ENCODE assay signal across 8 cellular contexts in genomic region chr12:56117778-56118687, GRCh38. TPM values are rescaled to one million over a fixed set of nuclear protein-coding genes. Genes with fewer than 3 reads are reported as not detected.
A peak's percentile ranks its signal among the peaks of the same experiment; 100 is the strongest.
DNase-seq lines count a peak whose midpoint lies in the region; ATAC-seq, FAIRE-seq and TF ChIP-seq lines count a peak whose summit lies in the region.

TSS of gene ZC3H10 (plus strand) at chr12:56118266. CDS start at chr12:56120563, 2,297 bp downstream.

- CTCF ChIA-PET in HepG2 (lab: Yijun Ruan, JAX; ENCODE audit: low intra/inter-chr PET ratio, low total read pairs): interaction anchor here (3.2 kb wide), 1 partner anchor 72 kb away, joined by 49 read pairs; the partner anchor contains the start of gene SMARCC2

- peaks cover 51% of the 10 kb centered on the region for H3K4me1 ChIP-seq in HepG2 (ENCODE audit: insufficient read depth, low read length)

- WGBS in HepG2 (ENCODE audit: low lambda C conversion rate): 5% methylated on average over 23 of the region's 61 CpGs

- H3K9me3 ChIP-seq in HepG2 (ENCODE audit: low read length): no peaks in the 10 kb centered on the region

- H3K36me3 ChIP-seq in HepG2 (replicated peaks in 1 of 2; ENCODE audit: control insufficient read depth in 1 of 2, insufficient read depth in 2 of 2, low read length in 2 of 2): peaks cover 1 to 11% of the 10 kb centered on the region in 2 experiments; a peak in 2 of 5 replicates

- TF ChIP-seq RAD21 in HepG2 (CRISPR knock-in tag; IDR thresholded peaks at IDR 0.05): peak; percentile 58

- peak within 1 kb of the TSS; percentile 96 for H3K27ac ChIP-seq in C4-2B
- H3K27ac ChIP-seq in HepG2 (ENCODE audit: extremely low read length, insufficient read depth, low read length): peak within 1 kb of the TSS; percentile 93

- intact Hi-C loops in HepG2 (cut with micrococcal nuclease; ENCODE audit: unreplicated experiment): loop anchor here (1.0 to 5.0 kb wide), 6 partner anchors 35 to 349 kb away; partner anchors contain the start of genes CS, MYL6B and SPRYD4

- H3K4me3 ChIP-seq in HepG2 (replicated peaks in 1 of 3; ENCODE audit: insufficient read depth in 1 of 3, low read depth in 2 of 3, low read length in 3 of 3): peak within 1 kb of the TSS; percentile 69 to 86 (median 74)

- no peaks in the 10 kb centered on the region for H4K20me1 ChIP-seq in HepG2 (ENCODE audit: insufficient read depth, low read length)

- peak within 1 kb of the TSS; percentile 99 for H3K9ac ChIP-seq in HepG2 (ENCODE audit: insufficient read depth, low read depth, low read length)

- BruUV-seq in HepG2 (replicated peaks; lab: Mats Ljungman, UMichigan): no TSS peak

- H2AFZ ChIP-seq in HepG2 (ENCODE audit: low read length): no peak within 1 kb of the TSS

- in situ Hi-C loops in HepG2 (cut with HindIII; ENCODE audit: extremely low pct_ligation_motif_present, low pct_unique_long_range_greater_than_20kb): no loop called here

- H3K27me3 ChIP-seq in HepG2 (ENCODE audit: control insufficient read depth in 1 of 2, insufficient read depth in 2 of 2, low read length in 2 of 2): no peaks in the 10 kb centered on the region; a peak in 1 of 5 replicates

- TF ChIP-seq POLR2A in HepG2 (IDR thresholded peaks at IDR 0.05; ENCODE audit: insufficient read depth in 1 of 2, low read depth in 2 of 2, low read length in 2 of 2): peak; percentile 99

- H3K79me2 ChIP-seq in HepG2 (ENCODE audit: insufficient read depth, low read length): peaks cover 15% of the 10 kb centered on the region

- peak within 1 kb of the TSS; percentile 98 for H3K4me2 ChIP-seq in HepG2 (ENCODE audit: low read depth, low read length)

- peak; percentile 63 for TF ChIP-seq CTCF in C4-2B (conservative IDR thresholded peaks at IDR 0.05)
- TF ChIP-seq CTCF in HepG2 (CRISPR knock-in tag; IDR thresholded peaks at IDR 0.05): peak; percentile 91

- FAIRE-seq in HepG2 (lab: Jason Lieb, UNC): peak; percentile 97

- ATAC-seq in GM19328 (IDR thresholded peaks at IDR 0.05; ENCODE audit: unreplicated experiment) (peak; percentile 78), HG03520 (IDR thresholded peaks at IDR 0.05; ENCODE audit: unreplicated experiment) (peak; percentile 74), HepG2 (peak; percentile 84)

- DNase-seq in NCI-H526 treated with DMSO at 0.1 percent for 48 hours (lab: John Stamatoyannopoulos, UW): peak; percentile 98
- peak; percentile 95 for DNase-seq in activated CD4-positive, alpha-beta T cell treated with anti-CD3 and anti-CD28 coated beads, Interleukin-2, amount 50 U/mL, for 1 hour
- peak; percentile 100 for DNase-seq in dermis blood vessel endothelial cell
- DNase-seq in HepG2 (ENCODE audit: low spot score): peak; percentile 98
- peak; percentile 94 for DNase-seq in stimulated activated CD4-positive, alpha-beta T cell treated with anti-CD3 and anti-CD28 coated beads, Interleukin-4, amount 100 ng/mL, for 1 hour

- TF ChIP-seq EP300 in HepG2 (IDR thresholded peaks at IDR 0.05; ENCODE audit: low read depth in 2 of 2, low read length in 2 of 2) (peak in 1 of 2 experiments; percentile 73; a peak in 3 of 4 replicates), HepG2 (CRISPR knock-in tag; IDR thresholded peaks at IDR 0.05; ENCODE audit: borderline replicate concordance) (peak; percentile 57; the same call in 1 of the 2 replicates)

- POLR2A ChIA-PET in HepG2 (lab: Yijun Ruan, JAX): interaction anchor here (0.6 to 6.2 kb wide), 23 partner anchors 10 to 519 kb away, joined by 3 to 128 read pairs (median 4); partner anchors contain the start of genes CNPY2, COQ10A, CS and ERBB3

TF ChIP-seq in HepG2, 621 proteins besides CTCF, POLR2A, EP300 and RAD21 (continues in another document):
- peak; percentile 89; the same call in 1 of the 2 replicates for TF ChIP-seq CBX5 (CRISPR knock-in tag; IDR thresholded peaks at IDR 0.05; ENCODE audit: borderline replicate concordance)
- TF ChIP-seq ZBTB20 (CRISPR knock-in tag; IDR thresholded peaks at IDR 0.05; ENCODE audit: borderline replicate concordance, low read depth): peak; percentile 76
- TF ChIP-seq MTA3 (CRISPR knock-in tag; IDR thresholded peaks at IDR 0.05): no peak
- peak; percentile 65; the same call in 1 of the 2 replicates for TF ChIP-seq NR2F2 (IDR thresholded peaks at IDR 0.05; ENCODE audit: borderline replicate concordance, low read depth)
- no peak for TF ChIP-seq ZNF569 (CRISPR knock-in tag; IDR thresholded peaks at IDR 0.05; ENCODE audit: borderline replicate concordance)
- no peak; the same call in 1 of the 2 replicates for TF ChIP-seq ZNF749 (CRISPR knock-in tag; IDR thresholded peaks at IDR 0.05; ENCODE audit: borderline replicate concordance)
- no peak for TF ChIP-seq TCF12 (IDR thresholded peaks at IDR 0.05)
- TF ChIP-seq TCF12 (CRISPR knock-in tag; IDR thresholded peaks at IDR 0.05): peak; percentile 38; the same call in 1 of the 2 replicates
- TF ChIP-seq KDM3A (CRISPR knock-in tag; IDR thresholded peaks at IDR 0.05; ENCODE audit: low read depth): peak; percentile 58; the same call in 1 of the 2 replicates
- TF ChIP-seq HDAC2 (CRISPR knock-in tag; IDR thresholded peaks at IDR 0.05): peak; percentile 90; the same call in 1 of the 2 replicates
- TF ChIP-seq BRF2 (CRISPR knock-in tag; IDR thresholded peaks at IDR 0.05): peak; percentile 66; the same call in 1 of the 2 replicates
- TF ChIP-seq ZNF879 (CRISPR knock-in tag; IDR thresholded peaks at IDR 0.05): no peak
- peak; percentile 93 for TF ChIP-seq ATF7-NPFF (CRISPR knock-in tag; IDR thresholded peaks at IDR 0.05; ENCODE audit: low read depth)
- peak; percentile 78; the same call in 1 of the 2 replicates for TF ChIP-seq TOPORS (CRISPR knock-in tag; IDR thresholded peaks at IDR 0.05)
- TF ChIP-seq MTA1 (CRISPR knock-in tag; IDR thresholded peaks at IDR 0.05; ENCODE audit: borderline replicate concordance): no peak; the same call in 1 of the 2 replicates
- 0 out of 2 replicates have a peak, but pooled peaks have one; percentile 67 for TF ChIP-seq ZBTB26 (CRISPR knock-in tag; IDR thresholded peaks at IDR 0.05; ENCODE audit: borderline replicate concordance)
- TF ChIP-seq ESRRA (CRISPR knock-in tag; IDR thresholded peaks at IDR 0.05; ENCODE audit: low read depth): peak; percentile 76; the same call in 1 of the 2 replicates
- TF ChIP-seq KDM5A (IDR thresholded peaks at IDR 0.05; ENCODE audit: borderline replicate concordance, low read length): no peak
- TF ChIP-seq ZNF550 (CRISPR knock-in tag; IDR thresholded peaks at IDR 0.05; ENCODE audit: borderline replicate concordance): no peak
- TF ChIP-seq FOXA3 (CRISPR knock-in tag; IDR thresholded peaks at IDR 0.05): peak; percentile 71
- TF ChIP-seq FLYWCH1 (CRISPR knock-in tag; IDR thresholded peaks at IDR 0.05): no peak
- TF ChIP-seq KLF12 (CRISPR knock-in tag; IDR thresholded peaks at IDR 0.05; ENCODE audit: borderline replicate concordance): peak; percentile 84; the same call in 1 of the 2 replicates
- no peak for TF ChIP-seq HMG20B (CRISPR knock-in tag; conservative IDR thresholded peaks at IDR 0.05)
- peak; percentile 93 for TF ChIP-seq MYC (CRISPR knock-in tag; IDR thresholded peaks at IDR 0.05; ENCODE audit: borderline replicate concordance)

RNA-seq across cellular contexts. Expression of gene ZC3H10, which starts in this region (rescaled TPM):
- 4.7 and 5.6 TPM in 2 replicates for total RNA-seq in dermis blood vessel endothelial cell
- 1.9 and 2.3 TPM in 2 replicates for total RNA-seq in HepG2 (2016; rRNA removed; fragmentation: Illumina TruSeq; extraction: Trizol)
- 3.2 and 3.7 TPM in 2 replicates for total RNA-seq in HepG2 (2016; cell fraction: cytosol; rRNA removed; fragmentation: Illumina TruSeq; extraction: Trizol; ENCODE audit: low read depth)
- 1.6 and 2.5 TPM in 2 replicates for total RNA-seq in HepG2 (2016; cell fraction: insoluble cytoplasmic fraction; rRNA removed; fragmentation: Illumina TruSeq; extraction: Trizol)
- 2.0 and 3.1 TPM in 2 replicates for total RNA-seq in HepG2 (2016; cell fraction: membrane; rRNA removed; fragmentation: Illumina TruSeq; extraction: Trizol)
- 2.9 and 4.3 TPM in 2 replicates for total RNA-seq in HepG2 (2016; cell fraction: nucleus; rRNA removed; fragmentation: Illumina TruSeq; extraction: Trizol)
- 0.70 and 0.98 TPM in 2 replicates for polyA plus RNA-seq in HepG2 (2011; rRNA removed)
- 0.58 and 0.59 TPM in 2 replicates for polyA plus RNA-seq in HepG2 (2011; cell fraction: cytosol; rRNA removed)
- 2.0 and 2.3 TPM in 2 replicates for polyA plus RNA-seq in HepG2 (2011; cell fraction: nucleus; rRNA removed)
- 0.99 and 1.0 TPM in 2 replicates for polyA plus RNA-seq in HepG2 (2012)
- polyA plus RNA-seq in HepG2 (2016; cell fraction: cytosol; fragmentation: Illumina TruSeq; extraction: Trizol; ENCODE audit: low read depth): 0.17 and 0.23 TPM in 2 replicates
- polyA plus RNA-seq in HepG2 (2016; cell fraction: insoluble cytoplasmic fraction; fragmentation: Illumina TruSeq; extraction: Trizol; ENCODE audit: low read depth): 1.2 and 1.5 TPM in 2 replicates
- polyA plus RNA-seq in HepG2 (2016; cell fraction: membrane; fragmentation: Illumina TruSeq; extraction: Trizol; ENCODE audit: low read depth): 0.38 and 0.55 TPM in 2 replicates
- 2.3 and 2.8 TPM in 2 replicates for polyA plus RNA-seq in HepG2 (2016; cell fraction: nucleus; fragmentation: Illumina TruSeq; extraction: Trizol; ENCODE audit: insufficient read depth, low read depth)
- 5.6 and 16.3 TPM in 2 replicates for polyA minus RNA-seq in HepG2 (2011; rRNA and poly(A)+ RNA removed; ENCODE audit: low replicate concordance)
- 1.8 and 2.6 TPM in 2 replicates for polyA minus RNA-seq in HepG2 (2011; cell fraction: cytosol; rRNA and poly(A)+ RNA removed)
- polyA minus RNA-seq in HepG2 (2011; cell fraction: nucleus; rRNA and poly(A)+ RNA removed): 8.6 and 8.8 TPM in 2 replicates

Comparison
In these comparisons a context has a peak if more than half of its experiments do, and no peak if none do; other contexts are left out.
1. Peak in every context shown above with its lines: DNase-seq, ATAC-seq, H3K4me3 ChIP-seq and H3K27ac ChIP-seq.